Comparison of ENCODE assay signal across 9 cellular contexts in the genomic region with DNA sequence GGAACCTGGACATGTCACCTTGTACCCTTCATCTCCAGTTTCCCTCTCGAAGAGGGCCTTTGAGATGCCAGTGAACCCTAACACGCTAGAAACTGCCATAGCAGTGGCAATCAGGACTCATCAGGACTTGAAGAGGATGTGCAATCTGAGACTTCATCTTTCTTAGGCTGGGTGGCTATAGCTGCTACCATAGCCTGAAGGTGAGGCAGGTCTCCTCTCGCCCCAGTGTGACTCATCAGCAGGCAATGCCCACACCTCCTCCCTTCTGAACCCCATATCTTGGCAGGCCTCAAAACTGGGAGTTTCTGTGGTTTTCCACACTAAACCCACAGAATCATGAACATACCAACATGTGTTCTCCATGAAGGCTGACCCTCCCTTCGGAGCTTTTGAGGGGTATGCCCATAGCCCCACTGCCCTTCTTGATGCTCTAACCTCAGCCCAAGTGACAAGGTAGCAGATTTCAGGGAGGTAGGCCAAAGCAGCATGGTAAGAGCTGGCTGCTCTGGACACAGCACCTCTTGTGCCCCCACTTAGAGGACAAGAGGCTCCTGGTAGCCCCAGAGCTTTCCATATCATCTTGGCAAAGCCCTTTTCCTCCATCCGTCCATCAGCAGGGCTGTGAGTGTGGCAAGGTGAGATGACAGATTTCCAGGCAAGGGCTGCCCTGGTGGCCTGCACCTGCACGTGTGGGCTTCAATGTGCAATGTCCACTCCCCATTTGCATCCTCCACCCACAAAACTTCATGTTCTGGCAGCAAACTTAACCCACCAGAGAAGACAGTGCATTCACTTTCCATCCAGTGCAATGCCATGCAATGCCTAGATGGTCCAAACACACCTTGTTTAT. TPM values are rescaled to one million over a fixed set of nuclear protein-coding genes. Genes with fewer than 3 reads are reported as not detected.
DNase-seq lines count a peak whose midpoint lies in the region; ATAC-seq, FAIRE-seq and TF ChIP-seq lines count a peak whose summit lies in the region.
"Had no signal": no experiment of that assay in that cellular context is flagged by ENCODE, and none has a peak within 500 bp of the region (broad histone marks: within the 10 kb centered on the region; RNA-seq: fewer than 3 reads in every experiment).

No MANE protein-coding gene starts in this region.

- WGBS in H1 (ENCODE audit: extremely low coverage in 1 of 2, insufficient coverage in 1 of 2, insufficient read length in 1 of 2, insufficient replicate concordance in 2 of 2, low coverage in 1 of 2, low lambda C conversion rate in 2 of 2, missing lambda C conversion rate in 1 of 2), 2 experiments = 79% methylated on average over 6 of the region's 6 CpGs; no CpG with 5 or more reads in 1 of the 2 experiments

- no peak for TF ChIP-seq EP300 in H1 (IDR thresholded peaks at IDR 0.05; ENCODE audit: borderline replicate concordance in 1 of 2, low read depth in 2 of 2, low read length in 2 of 2)

- H3K36me3 ChIP-seq in DOHH2 (ENCODE audit: control insufficient read depth, low read length) (0 out of 2 replicates have a peak, but pooled peaks cover 5% of the 10 kb centered on the region), H1 (ENCODE audit: control insufficient read depth in 2 of 4, insufficient read depth in 4 of 4, low read length in 3 of 4) (peaks cover 0 to 5% (median 0%) of the 10 kb centered on the region in 4 experiments; a peak in 2 of 8 replicates), rectal smooth muscle tissue (ENCODE audit: control insufficient read depth, insufficient read depth, low read length) (no peaks in the 10 kb centered on the region)

- H3K4me3 ChIP-seq in DOHH2 (ENCODE audit: low read length) (no peak overlapping the region), H1 (ENCODE audit: extremely low read depth in 1 of 4, insufficient read depth in 2 of 4, low read depth in 3 of 4, low read length in 4 of 4) (peak overlapping the region in 1 of 4 experiments; percentile 87; a peak in 1 of 8 replicates), rectal smooth muscle tissue (ENCODE audit: low read length) (peak overlapping the region; percentile 47)

- no peak overlapping the region for H3K14ac ChIP-seq in H1 (ENCODE audit: insufficient read length)

- TF ChIP-seq CTCF in DOHH2 (IDR thresholded peaks at IDR 0.05; ENCODE audit: low read depth, low read length, poor library complexity, severe bottlenecking) (no peak), H1 (IDR thresholded peaks at IDR 0.05; ENCODE audit: control extremely low read depth in 1 of 3, insufficient read depth in 1 of 3, low read depth in 1 of 3, low read length in 3 of 3) (no peak)

- DNase-seq in NCI-H226 = peak; percentile 94
- DNase-seq in H1 (ENCODE audit: low read depth in 1 of 2, low spot score in 2 of 2) = no peak
- no peak for DNase-seq in NCI-H2171 (lab: John Stamatoyannopoulos, UW)
- DNase-seq in NCI-H774 (lab: John Stamatoyannopoulos, UW) = no peak

- H4K5ac ChIP-seq in H1 (ENCODE audit: insufficient read length, low read depth, low read length) = peak overlapping the region; percentile 35

- H3K79me1 ChIP-seq in H1 (ENCODE audit: low read depth, low read length) = peaks cover 22% of the 10 kb centered on the region

- no peaks in the 10 kb centered on the region for H3F3A ChIP-seq in DOHH2 (ENCODE audit: control insufficient read depth, insufficient read depth)

- H3K27ac ChIP-seq in DOHH2 (ENCODE audit: low read depth, low read length) (no peak overlapping the region), H1 (ENCODE audit: low read depth, low read length) (no peak overlapping the region), rectal smooth muscle tissue (ENCODE audit: low read depth, low read length) (peak overlapping the region; percentile 99)

- peak overlapping the region; percentile 68; the same call in 1 of the 2 replicates for H3K18ac ChIP-seq in H1 (ENCODE audit: extremely low read depth, low read length)

- H3K23me2 ChIP-seq in H1 (ENCODE audit: low read depth, low read length) = peaks cover 10% of the 10 kb centered on the region

- H3K79me2 ChIP-seq in DOHH2 (ENCODE audit: control insufficient read depth, low read length) (peaks cover 75% of the 10 kb centered on the region), H1 (ENCODE audit: control insufficient read depth in 1 of 2, insufficient read depth in 2 of 2, low read length in 2 of 2) (peaks cover 16 to 70% of the 10 kb centered on the region in 2 experiments)

- CTCF ChIA-PET in H1 (lab: Charles Lee; ENCODE audit: partially characterized antibody) = interaction anchor here (0.9 to 3.8 kb wide), 2 partner anchors 127 to 256 kb away, joined by 3 to 18 read pairs; no protein-coding TSS in a partner anchor

- no peaks in the 10 kb centered on the region for H3K27me3 ChIP-seq in DOHH2 (ENCODE audit: control insufficient read depth, low read length)
- H3K27me3 ChIP-seq in H1 (replicated peaks in 1 of 4; ENCODE audit: control insufficient read depth in 3 of 4, extremely low read depth in 1 of 4, insufficient read depth in 3 of 4, low read length in 3 of 4) = no peaks in the 10 kb centered on the region; a peak in 1 of 7 replicates
- H3K27me3 ChIP-seq in rectal smooth muscle tissue (ENCODE audit: control insufficient read depth, insufficient read depth, low read length) = no peaks in the 10 kb centered on the region

- H2AK5ac ChIP-seq in H1 (ENCODE audit: low read depth, low read length) = 0 out of 2 replicates have a peak overlapping the region, but pooled peaks have one; percentile 1

- FAIRE-seq in H1 (lab: Jason Lieb, UNC) = no peak
- FAIRE-seq: islet of Langerhans had no signal

- POLR2A ChIA-PET in H1 (lab: Charles Lee; ENCODE audit: partially characterized antibody) = interaction anchor here (0.7 to 2.7 kb wide), 5 partner anchors 11 to 135 kb away, joined by 3 to 11 read pairs (median 4); no protein-coding TSS in a partner anchor

- no peak overlapping the region for H2BK120ac ChIP-seq in H1 (replicated peaks; ENCODE audit: low read depth, low read length)

- no peak overlapping the region for H3K56ac ChIP-seq in H1 (replicated peaks; ENCODE audit: insufficient read length, low read depth, low read length)

- ATAC-seq in HG03571 (IDR thresholded peaks at IDR 0.05; ENCODE audit: unreplicated experiment) = no peak
- no peak for ATAC-seq in GM21717 (IDR thresholded peaks at IDR 0.05; ENCODE audit: unreplicated experiment)

- no peak for TF ChIP-seq RAD21 in H1 (IDR thresholded peaks at IDR 0.05 in 1 of 2, conservative IDR thresholded peaks at IDR 0.05 in 1 of 2; ENCODE audit: low read depth in 2 of 2, low read length in 2 of 2)

- H3K4me1 ChIP-seq in DOHH2 (ENCODE audit: control insufficient read depth, low read length) = peaks cover 31% of the 10 kb centered on the region
- H3K4me1 ChIP-seq in H1 (replicated peaks in 1 of 4; ENCODE audit: control insufficient read depth in 3 of 4, insufficient read depth in 4 of 4, low read length in 3 of 4) = peaks cover 9 to 37% (median 21%) of the 10 kb centered on the region in 4 experiments
- peaks cover 32% of the 10 kb centered on the region for H3K4me1 ChIP-seq in rectal smooth muscle tissue (ENCODE audit: control insufficient read depth, insufficient read depth, low read length)

- H2BK12ac ChIP-seq in H1 (ENCODE audit: low read depth, low read length) = peak overlapping the region; percentile 85; the same call in 1 of the 2 replicates

- H2BK5ac ChIP-seq in H1 (ENCODE audit: low read depth, low read length) = peak overlapping the region; percentile 54; the same call in 1 of the 2 replicates

- H3K9me3 ChIP-seq in DOHH2 (ENCODE audit: control insufficient read depth, insufficient read depth, low read length) (no peaks in the 10 kb centered on the region), H1 (ENCODE audit: insufficient read depth in 2 of 2, low read depth in 1 of 2, low read length in 1 of 2) (peaks cover 0 to 5% of the 10 kb centered on the region in 2 experiments; a peak in 1 of 4 replicates)

- H4K8ac ChIP-seq in H1 (ENCODE audit: extremely low read depth, insufficient read depth, low read length) = peak overlapping the region; percentile 70

- H3K4me2 ChIP-seq in DOHH2 (ENCODE audit: low read length) (peak overlapping the region; percentile 80), H1 (ENCODE audit: insufficient read depth in 1 of 2, low read depth in 2 of 2, low read length in 2 of 2) (peak overlapping the region; percentile 84 to 97; a peak in 2 of 4 replicates)

- H4K20me1 ChIP-seq in DOHH2 (ENCODE audit: control insufficient read depth, insufficient read depth, low read depth, low read length) (peaks cover 10% of the 10 kb centered on the region; the same call in 1 of the 2 replicates), H1 (replicated peaks in 1 of 2; ENCODE audit: control insufficient read depth in 1 of 2, insufficient read depth in 2 of 2, low read length in 2 of 2) (peaks cover 15 to 31% of the 10 kb centered on the region in 2 experiments)

- peak overlapping the region; percentile 58 for H4K91ac ChIP-seq in H1 (replicated peaks; ENCODE audit: insufficient read length, low read length)

- no peaks in the 10 kb centered on the region for H3K9me2 ChIP-seq in DOHH2 (replicated peaks; ENCODE audit: control insufficient read depth, low read length)

- no peak overlapping the region for H3K4ac ChIP-seq in H1 (replicated peaks; ENCODE audit: insufficient read length, low read depth, low read length)

- 0 out of 2 replicates have a peak overlapping the region, but pooled peaks have one; percentile 25 for H2BK20ac ChIP-seq in H1 (ENCODE audit: low read length)

- H3K23ac ChIP-seq in H1 (ENCODE audit: insufficient read length) = no peak overlapping the region

- no peak overlapping the region for H3K9ac ChIP-seq in H1 (replicated peaks in 1 of 4; ENCODE audit: extremely low read depth in 1 of 4, low read depth in 3 of 4, low read length in 3 of 4)
- H3K9ac ChIP-seq in rectal smooth muscle tissue (ENCODE audit: low read length) = no peak overlapping the region

- H2AFZ ChIP-seq in H1 (ENCODE audit: low read length) = no peak overlapping the region

- no peak overlapping the region for H2BK15ac ChIP-seq in H1 (ENCODE audit: low read length)

- TF ChIP-seq POLR2A in H1 (IDR thresholded peaks at IDR 0.05; ENCODE audit: control extremely low read depth in 1 of 2, low read depth in 2 of 2, low read length in 2 of 2) = no peak

RNA-seq across cellular contexts. Expression of a gene that starts 2.6 kb away (rescaled TPM):
- total RNA-seq in H1 (2021; fragmentation: NEBNext Ultra II Directional; extraction: Animal tissue kit (Norgen Biotek cat#: 25700)) = 51.1 and 60.3 TPM in 2 replicates
- 69.2 and 72.2 TPM in 2 replicates for polyA plus RNA-seq in H1 (2011; rRNA removed)
- 68.8 TPM for polyA plus RNA-seq in H1 (2011; cell fraction: cytosol; rRNA removed)
- 57.1 TPM for polyA plus RNA-seq in H1 (2011; cell fraction: nucleus; rRNA removed)
- 39.7 to 48.2 TPM (median 45.8 TPM) in 4 replicates for polyA plus RNA-seq in H1 (2012, experiment 1 of 2)
- 36.4 TPM for polyA plus RNA-seq in H1 (2012, experiment 2 of 2)
- polyA plus RNA-seq in H1 (2013, experiment 1 of 2) = 48.3 TPM
- 52.3 TPM for polyA plus RNA-seq in H1 (2013, experiment 2 of 2)
- polyA minus RNA-seq in H1 (2011; rRNA and poly(A)+ RNA removed) = 48.7 and 61.2 TPM in 2 replicates
- 29.9 TPM for polyA minus RNA-seq in H1 (2011; cell fraction: cytosol; rRNA and poly(A)+ RNA removed)
- polyA minus RNA-seq in H1 (2011; cell fraction: nucleus; rRNA and poly(A)+ RNA removed) = 46.8 TPM

RNA-seq across cellular contexts. Expression of a gene that starts 4.0 kb away (rescaled TPM):
- 66.8 and 71.5 TPM in 2 replicates for total RNA-seq in H1 (2021; fragmentation: NEBNext Ultra II Directional; extraction: Animal tissue kit (Norgen Biotek cat#: 25700))
- 175 and 184 TPM in 2 replicates for polyA plus RNA-seq in H1 (2011; rRNA removed)
- polyA plus RNA-seq in H1 (2011; cell fraction: cytosol; rRNA removed) = 189 TPM
- polyA plus RNA-seq in H1 (2011; cell fraction: nucleus; rRNA removed) = 108 TPM
- polyA plus RNA-seq in H1 (2012, experiment 1 of 2) = 95.7 to 129 TPM (median 122 TPM) in 4 replicates
- polyA plus RNA-seq in H1 (2012, experiment 2 of 2) = 151 TPM
- 60.7 TPM for polyA plus RNA-seq in H1 (2013, experiment 1 of 2)
- 75.9 TPM for polyA plus RNA-seq in H1 (2013, experiment 2 of 2)
- 52.9 and 63.8 TPM in 2 replicates for polyA minus RNA-seq in H1 (2011; rRNA and poly(A)+ RNA removed)
- polyA minus RNA-seq in H1 (2011; cell fraction: cytosol; rRNA and poly(A)+ RNA removed) = 35.2 TPM
- polyA minus RNA-seq in H1 (2011; cell fraction: nucleus; rRNA and poly(A)+ RNA removed) = 29.1 TPM
